Comparison of ENCODE assay signal across 23 cellular contexts in genomic region chr2:6963727-6964126, GRCh38. TPM values are rescaled to one million over a fixed set of nuclear protein-coding genes. Genes with fewer than 3 reads are reported as not detected.
DNase-seq lines count a peak whose midpoint lies in the region; ATAC-seq and TF ChIP-seq lines count a peak whose summit lies in the region.
"Had no signal": no experiment of that assay in that cellular context is flagged by ENCODE, and none has a peak within 500 bp of the region (broad histone marks: within the 10 kb centered on the region; RNA-seq: fewer than 3 reads in every experiment).

No MANE protein-coding gene starts in this region.

- no peak overlapping the region for H3K4me3 ChIP-seq in right atrium auricular region
- H3K4me3 ChIP-seq: SJSA1 had no signal

- DNase-seq in activated CD8-positive, alpha-beta T cell treated with anti-CD3 and anti-CD28 coated beads, Interleukin-2, amount 10 ng/mL, durations not matched to agents 7 days and 5 days: peak; percentile 4
- DNase-seq in activated CD8-positive, alpha-beta T cell treated with anti-CD3 and anti-CD28 coated beads for 36 hours: no peak
- DNase-seq in right atrium auricular region (ENCODE audit: low spot score): peak; percentile 23
- no peak for DNase-seq in left cardiac atrium
- no peak for DNase-seq in naive thymus-derived CD8-positive, alpha-beta T cell
- no peak for DNase-seq in GM13976 (ENCODE audit: low spot score)
- no peak for DNase-seq in cardiac septum (ENCODE audit: low spot score)
- DNase-seq: Calu3; HCEC 1CT; MM.1S; NCI-H2029; NCI-H446; NCI-H524 treated with DMSO at 0.1 percent for 48 hours; NCI-H774; NK-92 treated with Interleukin-12 subunit alpha and Interleukin-12 subunit beta, amount 100 ng/mL, for 24 hours; PC-3 had no signal

- in situ Hi-C loops in GM13976 (cut with MboI; ENCODE audit: low sequenced_read_pairs, unreplicated experiment): no loop called here

- H3K27ac Mint-ChIP-seq in activated CD8-positive, alpha-beta T cell treated with anti-CD3 and anti-CD28 coated beads, Interleukin-2, amount 10 ng/mL, durations not matched to agents 7 days and 5 days: no peak overlapping the region
- no peak overlapping the region for H3K27ac Mint-ChIP-seq in activated CD8-positive, alpha-beta T cell treated with anti-CD3 and anti-CD28 coated beads for 36 hours
- peak overlapping the region in 6 of 10 donors; percentile 0 to 87 (median 16) for H3K27ac Mint-ChIP-seq in naive thymus-derived CD8-positive, alpha-beta T cell
- H3K27ac Mint-ChIP-seq: B cell, IgD-negative memory B cell had no signal

- no peaks in the 10 kb centered on the region for H3K27me3 Mint-ChIP-seq in activated CD8-positive, alpha-beta T cell treated with anti-CD3 and anti-CD28 coated beads, Interleukin-2, amount 10 ng/mL, durations not matched to agents 7 days and 5 days (ENCODE audit: low read depth)
- H3K27me3 Mint-ChIP-seq in activated CD8-positive, alpha-beta T cell treated with anti-CD3 and anti-CD28 coated beads for 36 hours: no peaks in the 10 kb centered on the region
- H3K27me3 Mint-ChIP-seq in naive thymus-derived CD8-positive, alpha-beta T cell: no peaks in the 10 kb centered on the region
- H3K27me3 Mint-ChIP-seq: B cell had no signal

- CTCF ChIA-PET in activated CD8-positive, alpha-beta T cell treated with anti-CD3 and anti-CD28 coated beads, Interleukin-2, amount 10 ng/mL, durations not matched to agents 7 days and 5 days (lab: Charles Lee): no interaction called here
- CTCF ChIA-PET in activated CD8-positive, alpha-beta T cell treated with anti-CD3 and anti-CD28 coated beads for 36 hours (lab: Charles Lee): interaction anchor here (0.7 kb wide), 1 partner anchor 14 kb away, joined by 3 read pairs; no protein-coding TSS in a partner anchor

- H3K9me3 Mint-ChIP-seq in activated CD8-positive, alpha-beta T cell treated with anti-CD3 and anti-CD28 coated beads, Interleukin-2, amount 10 ng/mL, durations not matched to agents 7 days and 5 days (ENCODE audit: insufficient read depth): no peaks in the 10 kb centered on the region
- H3K9me3 Mint-ChIP-seq in activated CD8-positive, alpha-beta T cell treated with anti-CD3 and anti-CD28 coated beads for 36 hours: peaks cover 2% of the 10 kb centered on the region
- peaks cover 0 to 3% (median 0%) of the 10 kb centered on the region in 9 donors for H3K9me3 Mint-ChIP-seq in naive thymus-derived CD8-positive, alpha-beta T cell

- H3K4me1 ChIP-seq in right atrium auricular region: peaks cover 0 to 25% of the 10 kb centered on the region in 2 donors
- H3K4me1 ChIP-seq: SJSA1 had no signal

- POLR2A ChIA-PET in activated CD8-positive, alpha-beta T cell treated with anti-CD3 and anti-CD28 coated beads, Interleukin-2, amount 10 ng/mL, durations not matched to agents 7 days and 5 days (lab: Charles Lee): no interaction called here
- POLR2A ChIA-PET in activated CD8-positive, alpha-beta T cell treated with anti-CD3 and anti-CD28 coated beads for 36 hours (lab: Charles Lee): no interaction called here
- POLR2A ChIA-PET in naive thymus-derived CD8-positive, alpha-beta T cell (lab: Charles Lee): no interaction called here

- no peak overlapping the region for H3K4me3 Mint-ChIP-seq in activated CD8-positive, alpha-beta T cell treated with anti-CD3 and anti-CD28 coated beads, Interleukin-2, amount 10 ng/mL, durations not matched to agents 7 days and 5 days
- no peak overlapping the region for H3K4me3 Mint-ChIP-seq in activated CD8-positive, alpha-beta T cell treated with anti-CD3 and anti-CD28 coated beads for 36 hours
- H3K4me3 Mint-ChIP-seq in naive thymus-derived CD8-positive, alpha-beta T cell: no peak overlapping the region
- H3K4me3 Mint-ChIP-seq: B cell, IgD-negative memory B cell had no signal

- ATAC-seq in activated CD8-positive, alpha-beta T cell treated with anti-CD3 and anti-CD28 coated beads, Interleukin-2, amount 10 ng/mL, durations not matched to agents 7 days and 5 days: no peak
- no peak for ATAC-seq in activated CD8-positive, alpha-beta T cell treated with anti-CD3 and anti-CD28 coated beads for 36 hours
- ATAC-seq in left cardiac atrium (no peak), GM18858 (IDR thresholded peaks at IDR 0.05; ENCODE audit: unreplicated experiment) (no peak)
- no peak for ATAC-seq in naive thymus-derived CD8-positive, alpha-beta T cell
- ATAC-seq: PC-3 had no signal

- no peaks in the 10 kb centered on the region for H3K27me3 ChIP-seq in right atrium auricular region
- H3K27me3 ChIP-seq: SJSA1 had no signal

- peaks cover 33% of the 10 kb centered on the region for H3K4me1 Mint-ChIP-seq in activated CD8-positive, alpha-beta T cell treated with anti-CD3 and anti-CD28 coated beads, Interleukin-2, amount 10 ng/mL, durations not matched to agents 7 days and 5 days (ENCODE audit: low read depth)
- H3K4me1 Mint-ChIP-seq in activated CD8-positive, alpha-beta T cell treated with anti-CD3 and anti-CD28 coated beads for 36 hours (ENCODE audit: low read depth): peaks cover 25% of the 10 kb centered on the region
- peaks cover 37 to 73% (median 48%) of the 10 kb centered on the region in 4 donors for H3K4me1 Mint-ChIP-seq in naive thymus-derived CD8-positive, alpha-beta T cell
- H3K4me1 Mint-ChIP-seq: B cell, IgD-negative memory B cell had no signal

- no peak overlapping the region for H3K27ac ChIP-seq in right atrium auricular region
- H3K27ac ChIP-seq: 22Rv1, C4-2B, KMS-11, SJSA1 had no signal

- intact Hi-C loops in activated CD8-positive, alpha-beta T cell treated with anti-CD3 and anti-CD28 coated beads for 36 hours (cut with micrococcal nuclease): no loop called here
- intact Hi-C loops in left cardiac atrium (cut with DNase I) (no loop called here), cardiac septum (cut with DNase I) (no loop called here)

- H3K36me3 ChIP-seq in right atrium auricular region: no peaks in the 10 kb centered on the region
- H3K36me3 ChIP-seq: SJSA1 had no signal

- H3K36me3 Mint-ChIP-seq in activated CD8-positive, alpha-beta T cell treated with anti-CD3 and anti-CD28 coated beads, Interleukin-2, amount 10 ng/mL, durations not matched to agents 7 days and 5 days (ENCODE audit: low read depth): peaks cover 55% of the 10 kb centered on the region
- H3K36me3 Mint-ChIP-seq in activated CD8-positive, alpha-beta T cell treated with anti-CD3 and anti-CD28 coated beads for 36 hours (ENCODE audit: low read depth): peaks cover 25% of the 10 kb centered on the region
- peaks cover 5 to 31% (median 9%) of the 10 kb centered on the region in 3 donors for H3K36me3 Mint-ChIP-seq in naive thymus-derived CD8-positive, alpha-beta T cell
- H3K36me3 Mint-ChIP-seq: IgD-negative memory B cell had no signal

- H3K9me3 ChIP-seq in right atrium auricular region: no peaks in the 10 kb centered on the region
- H3K9me3 ChIP-seq: SJSA1 had no signal

- no peak for TF ChIP-seq CTCF in activated CD8-positive, alpha-beta T cell treated with anti-CD3 and anti-CD28 coated beads for 36 hours (IDR thresholded peaks at IDR 0.05)
- TF ChIP-seq CTCF in right atrium auricular region (IDR thresholded peaks at IDR 0.05) (no peak), GM13976 (IDR thresholded peaks at IDR 0.05; ENCODE audit: borderline replicate concordance, control extremely low read depth, extremely low read depth, insufficient read depth, missing control alignments) (no peak)

RNA-seq across cellular contexts. Expression of gene RNF144A, which starts 46.5 kb away (rescaled TPM):
- 10 to 100 TPM; 76.9 to 87.0 TPM for total RNA-seq in activated CD8-positive, alpha-beta T cell treated with anti-CD3 and anti-CD28 coated beads, Interleukin-2, amount 10 ng/mL, durations not matched to agents 7 days and 5 days
- total RNA-seq in activated CD8-positive, alpha-beta T cell treated with anti-CD3 and anti-CD28 coated beads for 36 hours: 10 to 100 TPM; 32.6 to 36.5 TPM
- total RNA-seq in right atrium auricular region (10 to 100 TPM in 1 of 2 donors, 1 to 10 TPM in 1; 8.2 to 12.6 TPM), left cardiac atrium (10 to 100 TPM in 1 of 2 donors, 1 to 10 TPM in 1; 4.4 to 10.4 TPM), cardiac septum (11.7 TPM)
- 10 to 100 TPM; 39.5 to 42.7 TPM for total RNA-seq in naive thymus-derived CD8-positive, alpha-beta T cell
- polyA plus RNA-seq in naive thymus-derived CD8-positive, alpha-beta T cell: 10 to 100 TPM; 10.3 to 15.5 (median 15.2) TPM

Comparison
In these comparisons a context has a peak if more than half of its experiments do, and no peak if none do; other contexts are left out.
1. DNase-seq: peak in activated CD8-positive, alpha-beta T cell treated with anti-CD3 and anti-CD28 coated beads, Interleukin-2, amount 10 ng/mL, durations not matched to agents 7 days and 5 days (single experiment) and right atrium auricular region (single experiment); none in activated CD8-positive, alpha-beta T cell treated with anti-CD3 and anti-CD28 coated beads for 36 hours (single experiment), left cardiac atrium (single experiment), naive thymus-derived CD8-positive, alpha-beta T cell (0 of 10), GM13976 (single experiment) and cardiac septum (single experiment).
2. H3K27ac Mint-ChIP-seq: peak in naive thymus-derived CD8-positive, alpha-beta T cell (6 of 10); none in activated CD8-positive, alpha-beta T cell treated with anti-CD3 and anti-CD28 coated beads, Interleukin-2, amount 10 ng/mL, durations not matched to agents 7 days and 5 days (single experiment) and activated CD8-positive, alpha-beta T cell treated with anti-CD3 and anti-CD28 coated beads for 36 hours (single experiment).